16 cellular contexts compared by ENCODE assay signal in genomic region chr12:128266559-128267245, GRCh38. TPM values are rescaled to one million over a fixed set of nuclear protein-coding genes. Genes with fewer than 3 reads are reported as not detected.
A peak's percentile ranks its signal among the peaks of the same experiment; 100 is the strongest.
DNase-seq lines count a peak whose midpoint lies in the region; ATAC-seq and TF ChIP-seq lines count a peak whose summit lies in the region.
"Had no signal": no experiment of that assay in that cellular context is flagged by ENCODE, and none has a peak within 500 bp of the region (broad histone marks: within the 10 kb centered on the region; RNA-seq: fewer than 3 reads in every experiment).

TSS of gene TMEM132C (plus strand) at chr12:128267170. CDS start at chr12:128267403, 233 bp downstream.

- DNase-seq in natural killer cell: no peak
- no peak for DNase-seq in natural killer cell treated with Interleukin-12 subunit alpha and Interleukin-12 subunit beta and Interleukin-15 and Interleukin-18, amount 100 ng/mL, for 72 hours (ENCODE audit: low spot score)
- DNase-seq in progenitor cell of endocrine pancreas (ENCODE audit: low spot score, unreplicated experiment): no peak
- no peak for DNase-seq in activated CD4-positive, alpha-beta memory T cell treated with anti-CD3 and anti-CD28 coated beads, Interleukin-2, amount 10 ng/mL, durations not matched to agents 7 days and 5 days
- DNase-seq in endothelial cell (ENCODE audit: low spot score): no peak
- no peak for DNase-seq in NCI-H2081 treated with DMSO at 0.1 percent for 48 hours (lab: John Stamatoyannopoulos, UW)
- DNase-seq in OCI-M2 (lab: John Stamatoyannopoulos, UW; ENCODE audit: unreplicated experiment): no peak
- DNase-seq: ACHN; activated CD4-positive, alpha-beta T cell treated with anti-CD3 and anti-CD28 coated beads, Interleukin-2, amount 50 U/mL, for 4 hours; activated naive CD4-positive, alpha-beta T cell treated with anti-CD3 and anti-CD28 coated beads, Interleukin-2, amount 50 U/mL, for 16 hours; DND-41; effector CD4-positive, alpha-beta T cell; NCI-H1417; T-helper 1 cell had no signal

- H3K27me3 Mint-ChIP-seq in natural killer cell (ENCODE audit: low read depth in 2 of 2): peaks cover 42 to 50% of the 10 kb centered on the region in 2 donors
- H3K27me3 Mint-ChIP-seq in natural killer cell treated with Interleukin-12 subunit alpha and Interleukin-12 subunit beta and Interleukin-15 and Interleukin-18, amount 100 ng/mL, for 72 hours: peaks cover 41 to 64% of the 10 kb centered on the region in 2 donors
- H3K27me3 Mint-ChIP-seq in progenitor cell of endocrine pancreas: peaks cover 38% of the 10 kb centered on the region
- peaks cover 30% of the 10 kb centered on the region for H3K27me3 Mint-ChIP-seq in activated CD4-positive, alpha-beta memory T cell treated with anti-CD3 and anti-CD28 coated beads, Interleukin-2, amount 10 ng/mL, durations not matched to agents 7 days and 5 days
- H3K27me3 Mint-ChIP-seq in endothelial cell (ENCODE audit: unreplicated experiment): peaks cover 4% of the 10 kb centered on the region

- ATAC-seq in natural killer cell: no peak
- ATAC-seq in natural killer cell treated with Interleukin-12 subunit alpha and Interleukin-12 subunit beta and Interleukin-15 and Interleukin-18, amount 100 ng/mL, for 72 hours: no peak
- ATAC-seq: stimulated activated effector memory CD8-positive, alpha-beta T cell treated with anti-CD3 and anti-CD28 coated beads, Interleukin-12 subunit alpha, Interleukin-12 subunit beta, amount 100 ng/mL, for 72 hours had no signal

- H3K4me3 Mint-ChIP-seq in natural killer cell (peak within 1 kb of the TSS; percentile 13), progenitor cell of endocrine pancreas (ENCODE audit: low read depth) (peak within 1 kb of the TSS; percentile 56), endothelial cell (ENCODE audit: unreplicated experiment) (no peak within 1 kb of the TSS)
- no peak within 1 kb of the TSS for H3K4me3 Mint-ChIP-seq in natural killer cell treated with Interleukin-12 subunit alpha and Interleukin-12 subunit beta and Interleukin-15 and Interleukin-18, amount 100 ng/mL, for 72 hours
- no peak within 1 kb of the TSS for H3K4me3 Mint-ChIP-seq in activated CD4-positive, alpha-beta memory T cell treated with anti-CD3 and anti-CD28 coated beads, Interleukin-2, amount 10 ng/mL, durations not matched to agents 7 days and 5 days
- H3K4me3 Mint-ChIP-seq: stimulated activated effector memory CD8-positive, alpha-beta T cell treated with anti-CD3 and anti-CD28 coated beads, Interleukin-12 subunit alpha, Interleukin-12 subunit beta, amount 100 ng/mL, for 72 hours had no signal

- intact Hi-C loops in natural killer cell (cut with micrococcal nuclease): no loop called here

- H3K27ac Mint-ChIP-seq in natural killer cell (no peak within 1 kb of the TSS), progenitor cell of endocrine pancreas (no peak within 1 kb of the TSS), endothelial cell (ENCODE audit: unreplicated experiment) (no peak within 1 kb of the TSS)
- no peak within 1 kb of the TSS for H3K27ac Mint-ChIP-seq in natural killer cell treated with Interleukin-12 subunit alpha and Interleukin-12 subunit beta and Interleukin-15 and Interleukin-18, amount 100 ng/mL, for 72 hours
- no peak within 1 kb of the TSS for H3K27ac Mint-ChIP-seq in activated CD4-positive, alpha-beta memory T cell treated with anti-CD3 and anti-CD28 coated beads, Interleukin-2, amount 10 ng/mL, durations not matched to agents 7 days and 5 days
- H3K27ac Mint-ChIP-seq: stimulated activated effector memory CD8-positive, alpha-beta T cell treated with anti-CD3 and anti-CD28 coated beads, Interleukin-12 subunit alpha, Interleukin-12 subunit beta, amount 100 ng/mL, for 72 hours had no signal

- H3K4me1 Mint-ChIP-seq in natural killer cell (no peaks in the 10 kb centered on the region), progenitor cell of endocrine pancreas (ENCODE audit: low read depth) (peaks cover 8% of the 10 kb centered on the region), endothelial cell (ENCODE audit: unreplicated experiment) (no peaks in the 10 kb centered on the region)
- no peaks in the 10 kb centered on the region for H3K4me1 Mint-ChIP-seq in natural killer cell treated with Interleukin-12 subunit alpha and Interleukin-12 subunit beta and Interleukin-15 and Interleukin-18, amount 100 ng/mL, for 72 hours (ENCODE audit: low read depth in 2 of 2)
- no peaks in the 10 kb centered on the region for H3K4me1 Mint-ChIP-seq in activated CD4-positive, alpha-beta memory T cell treated with anti-CD3 and anti-CD28 coated beads, Interleukin-2, amount 10 ng/mL, durations not matched to agents 7 days and 5 days
- H3K4me1 Mint-ChIP-seq: stimulated activated effector memory CD8-positive, alpha-beta T cell treated with anti-CD3 and anti-CD28 coated beads, Interleukin-12 subunit alpha, Interleukin-12 subunit beta, amount 100 ng/mL, for 72 hours had no signal

- H3K9me3 Mint-ChIP-seq in natural killer cell: no peaks in the 10 kb centered on the region
- H3K9me3 Mint-ChIP-seq in natural killer cell treated with Interleukin-12 subunit alpha and Interleukin-12 subunit beta and Interleukin-15 and Interleukin-18, amount 100 ng/mL, for 72 hours: no peaks in the 10 kb centered on the region
- peaks cover 8% of the 10 kb centered on the region for H3K9me3 Mint-ChIP-seq in progenitor cell of endocrine pancreas (ENCODE audit: low read depth)
- H3K9me3 Mint-ChIP-seq in activated CD4-positive, alpha-beta memory T cell treated with anti-CD3 and anti-CD28 coated beads, Interleukin-2, amount 10 ng/mL, durations not matched to agents 7 days and 5 days: no peaks in the 10 kb centered on the region
- H3K9me3 Mint-ChIP-seq in endothelial cell (ENCODE audit: unreplicated experiment): peaks cover 49% of the 10 kb centered on the region
- H3K9me3 Mint-ChIP-seq: stimulated activated effector memory CD8-positive, alpha-beta T cell treated with anti-CD3 and anti-CD28 coated beads, Interleukin-12 subunit alpha, Interleukin-12 subunit beta, amount 100 ng/mL, for 72 hours had no signal

- peak within 1 kb of the TSS; percentile 31 for H3K4me3 ChIP-seq in iPS-11a (ENCODE audit: low read depth, low read length)

- H3K36me3 Mint-ChIP-seq in natural killer cell: no peaks in the 10 kb centered on the region
- H3K36me3 Mint-ChIP-seq in natural killer cell treated with Interleukin-12 subunit alpha and Interleukin-12 subunit beta and Interleukin-15 and Interleukin-18, amount 100 ng/mL, for 72 hours: no peaks in the 10 kb centered on the region
- H3K36me3 Mint-ChIP-seq in progenitor cell of endocrine pancreas (ENCODE audit: insufficient read depth): no peaks in the 10 kb centered on the region
- H3K36me3 Mint-ChIP-seq in activated CD4-positive, alpha-beta memory T cell treated with anti-CD3 and anti-CD28 coated beads, Interleukin-2, amount 10 ng/mL, durations not matched to agents 7 days and 5 days (ENCODE audit: low read depth): no peaks in the 10 kb centered on the region
- H3K36me3 Mint-ChIP-seq in endothelial cell (ENCODE audit: low read depth, unreplicated experiment): peaks cover 10% of the 10 kb centered on the region
- H3K36me3 Mint-ChIP-seq: stimulated activated effector memory CD8-positive, alpha-beta T cell treated with anti-CD3 and anti-CD28 coated beads, Interleukin-12 subunit alpha, Interleukin-12 subunit beta, amount 100 ng/mL, for 72 hours had no signal

- TF ChIP-seq CTCF in natural killer cell (IDR thresholded peaks at IDR 0.05): no peak
- TF ChIP-seq CTCF in progenitor cell of endocrine pancreas (IDR thresholded peaks at IDR 0.05; ENCODE audit: unreplicated experiment): no peak
- no peak for TF ChIP-seq CTCF in endothelial cell (IDR thresholded peaks at IDR 0.05; ENCODE audit: unreplicated experiment)

- POLR2A ChIA-PET in activated CD4-positive, alpha-beta memory T cell treated with anti-CD3 and anti-CD28 coated beads, Interleukin-2, amount 10 ng/mL, durations not matched to agents 7 days and 5 days (lab: Charles Lee): no interaction called here

- CTCF ChIA-PET in activated CD4-positive, alpha-beta memory T cell treated with anti-CD3 and anti-CD28 coated beads, Interleukin-2, amount 10 ng/mL, durations not matched to agents 7 days and 5 days (lab: Charles Lee): no interaction called here

RNA-seq across cellular contexts. Expression of gene TMEM132C, which starts in this region (rescaled TPM):
- under 1 TPM in 2 of 3 donors, not detected in 1; 0.08 to 0.41 TPM for total RNA-seq in natural killer cell
- under 1 TPM in 1 of 2 donors, not detected in 1; 0.14 TPM for total RNA-seq in natural killer cell treated with Interleukin-12 subunit alpha and Interleukin-12 subunit beta and Interleukin-15 and Interleukin-18, amount 100 ng/mL, for 72 hours
- total RNA-seq in progenitor cell of endocrine pancreas: 0.29 and 0.31 TPM in 2 replicates
- total RNA-seq in activated CD4-positive, alpha-beta memory T cell treated with anti-CD3 and anti-CD28 coated beads, Interleukin-2, amount 10 ng/mL, durations not matched to agents 7 days and 5 days: under 1 TPM in 1 of 2 experiments, not detected in 1; 0.05 TPM
- not detected for total RNA-seq in endothelial cell (ENCODE audit: unreplicated experiment)

Comparison
In these comparisons a context has a peak if more than half of its experiments do, and no peak if none do; other contexts are left out.
1. H3K4me3 Mint-ChIP-seq: peak in natural killer cell (single experiment) and progenitor cell of endocrine pancreas (single experiment); none in natural killer cell treated with Interleukin-12 subunit alpha and Interleukin-12 subunit beta and Interleukin-15 and Interleukin-18, amount 100 ng/mL, for 72 hours (single experiment), activated CD4-positive, alpha-beta memory T cell treated with anti-CD3 and anti-CD28 coated beads, Interleukin-2, amount 10 ng/mL, durations not matched to agents 7 days and 5 days (single experiment) and endothelial cell (single experiment).